13 cellular contexts compared by ENCODE assay signal in genomic region chr6:6872924-6873344, GRCh38.
"Had no signal": no experiment of that assay in that cellular context is flagged by ENCODE, and none has a peak within 500 bp of the region (broad histone marks: within the 10 kb centered on the region; RNA-seq: fewer than 3 reads in every experiment).

No MANE protein-coding gene starts in this region.

- H3K4me3 ChIP-seq: esophagus squamous epithelium, thoracic aorta had no signal

- H3K27me3 ChIP-seq: esophagus squamous epithelium had no signal

- H3K9me3 ChIP-seq: esophagus squamous epithelium, thoracic aorta had no signal

- H3K4me1 Mint-ChIP-seq: immature natural killer cell, mesothelial cell of epicardium had no signal

- H3K27ac ChIP-seq: esophagus squamous epithelium, thoracic aorta had no signal

- H3K9me3 Mint-ChIP-seq: activated naive CD4-positive, alpha-beta T cell treated with anti-CD3 and anti-CD28 coated beads, Interleukin-2, amount 50 U/mL, for 72 hours; activated T-cell treated with anti-CD3 and anti-CD28 coated beads, Interleukin-2, amount 50 U/mL, for 24 hours; immature natural killer cell had no signal

- DNase-seq: activated CD4-positive, alpha-beta T cell treated with anti-CD3 and anti-CD28 coated beads for 1 hour; activated CD4-positive, alpha-beta T cell treated with anti-CD3 and anti-CD28 coated beads, Interleukin-2, amount 50 U/mL, for 48 hours; activated gamma-delta T cell; activated T-cell treated with anti-CD3 and anti-CD28 coated beads, Interleukin-2, amount 50 U/mL, for 24 hours; esophagus squamous epithelium; glutamatergic neuron; immature natural killer cell; stimulated activated CD4-positive, alpha-beta T cell treated with anti-CD3 and anti-CD28 coated beads, Interleukin-1b, Interleukin-23, amount 100 ng/mL, for 48 hours; T-helper 1 cell; T1000 had no signal

- H3K4me3 Mint-ChIP-seq: activated T-cell treated with anti-CD3 and anti-CD28 coated beads, Interleukin-2, amount 50 U/mL, for 24 hours; immature natural killer cell; mesothelial cell of epicardium had no signal

- H3K36me3 Mint-ChIP-seq: activated naive CD4-positive, alpha-beta T cell treated with anti-CD3 and anti-CD28 coated beads, Interleukin-2, amount 50 U/mL, for 72 hours; immature natural killer cell; mesothelial cell of epicardium had no signal

- H3K36me3 ChIP-seq: esophagus squamous epithelium, thoracic aorta had no signal

- H3K27ac Mint-ChIP-seq: activated naive CD4-positive, alpha-beta T cell treated with anti-CD3 and anti-CD28 coated beads, Interleukin-2, amount 50 U/mL, for 72 hours; activated T-cell treated with anti-CD3 and anti-CD28 coated beads, Interleukin-2, amount 50 U/mL, for 24 hours; immature natural killer cell; mesothelial cell of epicardium had no signal

- H3K27me3 Mint-ChIP-seq: activated T-cell treated with anti-CD3 and anti-CD28 coated beads, Interleukin-2, amount 50 U/mL, for 24 hours had no signal
